20 cellular contexts compared by ENCODE assay signal in the genomic region with DNA sequence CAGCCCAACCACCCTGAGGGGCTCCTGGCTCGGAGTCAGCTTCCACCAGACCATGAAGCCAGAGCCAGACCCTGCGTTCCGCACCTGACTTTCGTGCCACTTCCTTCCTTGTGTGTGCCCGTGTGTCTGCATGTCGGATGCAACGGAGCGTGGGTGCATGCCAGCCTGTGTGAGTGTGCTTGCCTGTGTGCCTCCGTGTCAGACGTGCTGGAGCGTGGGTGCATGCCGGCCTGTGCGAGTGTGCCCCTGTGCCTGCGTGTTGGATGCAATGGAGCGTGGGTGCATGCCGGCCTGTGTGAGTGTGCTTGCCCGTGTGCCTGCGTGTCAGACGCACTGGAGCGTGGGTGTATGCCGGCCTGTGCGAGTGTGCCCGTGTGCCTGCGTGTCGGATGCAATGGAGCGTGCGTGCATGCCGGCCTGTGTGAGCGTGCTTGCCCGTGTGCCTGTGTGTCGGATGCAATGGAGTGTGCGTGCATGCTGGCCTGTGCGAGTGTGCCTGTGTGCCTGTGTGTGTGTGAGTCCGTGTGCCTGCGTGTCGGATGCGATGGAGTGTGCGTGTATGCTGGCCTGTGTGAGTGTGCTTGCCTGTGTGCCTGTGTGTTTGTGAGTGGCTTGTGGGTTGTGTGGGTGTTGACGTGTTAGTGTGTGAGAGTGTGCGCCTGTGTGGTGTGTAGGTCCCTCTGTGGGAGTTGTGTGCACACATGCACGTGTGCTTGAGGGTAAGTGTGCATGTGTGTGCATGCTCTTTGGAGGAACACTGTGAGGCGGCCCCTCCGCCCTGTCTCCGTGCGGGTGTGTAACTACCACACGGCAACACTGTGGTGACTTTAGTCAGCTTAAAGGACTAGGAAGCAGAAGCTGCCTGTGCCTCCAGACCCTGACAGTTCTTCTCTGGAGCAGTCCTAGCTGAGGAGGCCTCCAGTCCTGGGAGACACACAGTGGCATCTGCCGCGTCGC. TPM values are rescaled to one million over a fixed set of nuclear protein-coding genes. Genes with fewer than 3 reads are reported as not detected.
A peak's percentile ranks its signal among the peaks of the same experiment; 100 is the strongest.
DNase-seq lines count a peak whose midpoint lies in the region; ATAC-seq and TF ChIP-seq lines count a peak whose summit lies in the region.
"Had no signal": no experiment of that assay in that cellular context is flagged by ENCODE, and none has a peak within 500 bp of the region (broad histone marks: within the 10 kb centered on the region; RNA-seq: fewer than 3 reads in every experiment).

No MANE protein-coding gene starts in this region.

- H3K4me1 ChIP-seq in RWPE2 (ENCODE audit: insufficient read depth, poor library complexity, severe bottlenecking) (no peaks in the 10 kb centered on the region), psoas muscle (no peaks in the 10 kb centered on the region), sigmoid colon (no peaks in the 10 kb centered on the region), gastrocnemius medialis (no peaks in the 10 kb centered on the region)
- H3K4me1 ChIP-seq: Caco-2, heart right ventricle, SJCRH30 had no signal

- H3K4me3 ChIP-seq in RWPE2 (ENCODE audit: severe bottlenecking) (no peak overlapping the region), psoas muscle (no peak overlapping the region), sigmoid colon (no peak overlapping the region), gastrocnemius medialis (no peak overlapping the region)
- H3K4me3 ChIP-seq: heart right ventricle, SJCRH30 had no signal

- no peak for TF ChIP-seq EP300 in sigmoid colon (IDR thresholded peaks at IDR 0.05)

- intact Hi-C loops in psoas muscle (cut with DNase I) (no loop called here), sigmoid colon (cut with DNase I) (no loop called here), gastrocnemius medialis (cut with DNase I; ENCODE audit: low total_unique reads) (no loop called here)

- ATAC-seq in RWPE2 (ENCODE audit: low read depth) (0 out of 3 replicates have a peak, but pooled peaks have one; percentile 11), psoas muscle (no peak), gastrocnemius medialis (no peak)
- ATAC-seq: activated CD8-positive, alpha-beta T cell treated with anti-CD3 and anti-CD28 coated beads, Interleukin-2, amount 10 ng/mL, durations not matched to agents 7 days and 5 days had no signal

- DNase-seq in D341Med (ENCODE audit: low spot score) (peak; percentile 20), RWPE2 (ENCODE audit: low spot score) (peak; percentile 34), kidney glomerular epithelial cell (lab: John Stamatoyannopoulos, UW) (peak; percentile 28), psoas muscle (peak; percentile 6 to 23), hippocampal formation (lab: John Stamatoyannopoulos, UW) (no peak), sigmoid colon (no peak), gastrocnemius medialis (no peak)
- DNase-seq in stimulated activated CD4-positive, alpha-beta T cell treated with anti-CD3 and anti-CD28 coated beads, Interleukin-2, amount 100 ng/mL, for 48 hours: no peak
- DNase-seq: activated CD8-positive, alpha-beta T cell treated with anti-CD3 and anti-CD28 coated beads, Interleukin-2, amount 10 ng/mL, durations not matched to agents 7 days and 5 days; effector memory CD4-positive, alpha-beta T cell; heart right ventricle; KG1; NCI-H1048; NCI-H524 treated with DMSO at 0.1 percent for 48 hours; SJCRH30; T-helper 2 cell; WERI-Rb-1 had no signal

- WGBS in psoas muscle, 3 donors: 76 to 85% (median 77%) methylated on average over 49 of the region's 49 CpGs
- 84 to 85% methylated on average over 49 of the region's 49 CpGs for WGBS in sigmoid colon, 2 donors

- TF ChIP-seq CTCF in RWPE2 (IDR thresholded peaks at IDR 0.05; ENCODE audit: poor library complexity, severe bottlenecking) (no peak), psoas muscle (IDR thresholded peaks at IDR 0.05) (no peak), sigmoid colon (IDR thresholded peaks at IDR 0.05) (no peak), gastrocnemius medialis (IDR thresholded peaks at IDR 0.05 in 4 of 5, conservative IDR thresholded peaks at IDR 0.05 in 1 of 5) (no peak)

- TF ChIP-seq POLR2A in sigmoid colon (IDR thresholded peaks at IDR 0.05) (no peak), gastrocnemius medialis (IDR thresholded peaks at IDR 0.05) (no peak)

- H3K27me3 ChIP-seq in RWPE2 (ENCODE audit: insufficient read depth, poor library complexity, severe bottlenecking): no peaks in the 10 kb centered on the region
- peaks cover 0 to 3% (median 0%) of the 10 kb centered on the region in 3 donors for H3K27me3 ChIP-seq in psoas muscle (ENCODE audit: insufficient read depth in 3 of 3, low read length in 2 of 3)
- peaks cover 0 to 5% (median 2%) of the 10 kb centered on the region in 3 donors for H3K27me3 ChIP-seq in sigmoid colon
- no peaks in the 10 kb centered on the region for H3K27me3 ChIP-seq in gastrocnemius medialis
- H3K27me3 ChIP-seq: neutrophil, SJCRH30 had no signal

- H3K27ac ChIP-seq in RWPE2 (ENCODE audit: poor library complexity, severe bottlenecking): no peak overlapping the region
- H3K27ac ChIP-seq in psoas muscle: no peak overlapping the region
- H3K27ac ChIP-seq in sigmoid colon: no peak overlapping the region
- H3K27ac ChIP-seq in gastrocnemius medialis: no peak overlapping the region
- H3K27ac ChIP-seq: heart right ventricle, neutrophil, SJCRH30, WERI-Rb-1 had no signal

- H3K36me3 ChIP-seq in RWPE2 (ENCODE audit: low read depth): no peaks in the 10 kb centered on the region
- H3K36me3 ChIP-seq in psoas muscle (ENCODE audit: insufficient read depth in 1 of 2, low read depth in 1 of 2): no peaks in the 10 kb centered on the region
- no peaks in the 10 kb centered on the region for H3K36me3 ChIP-seq in sigmoid colon
- H3K36me3 ChIP-seq in gastrocnemius medialis: no peaks in the 10 kb centered on the region
- H3K36me3 ChIP-seq: heart right ventricle, neutrophil, SJCRH30, WERI-Rb-1 had no signal

- in situ Hi-C loops in gastrocnemius medialis (cut with MboI; ENCODE audit: low sequenced_read_pairs in 4 of 4): no loop called here

- no peaks in the 10 kb centered on the region for H3K9me3 ChIP-seq in RWPE2 (ENCODE audit: severe bottlenecking)
- H3K9me3 ChIP-seq in psoas muscle: no peaks in the 10 kb centered on the region
- H3K9me3 ChIP-seq in sigmoid colon: no peaks in the 10 kb centered on the region
- H3K9me3 ChIP-seq in gastrocnemius medialis: no peaks in the 10 kb centered on the region
- H3K9me3 ChIP-seq: heart right ventricle, neutrophil, SJCRH30 had no signal

RNA-seq across cellular contexts. Expression of a gene that starts 28.0 kb away (rescaled TPM):
- total RNA-seq in psoas muscle (under 1 TPM in 1 of 4 donors, not detected in 3; 0.10 TPM), sigmoid colon (1 to 10 TPM in 1 of 4 donors, under 1 TPM in 3; 0.16 to 1.9 (median 0.52) TPM), gastrocnemius medialis (under 1 TPM in 2 of 4 donors, not detected in 2; 0.04 to 0.13 TPM)
- polyA plus RNA-seq in psoas muscle (under 1 TPM in 2 of 3 donors, not detected in 1; under 0.01 to 0.01 TPM), sigmoid colon (under 1 TPM in 2 of 3 donors, not detected in 1; under 0.01 to 0.15 TPM)

RNA-seq across cellular contexts. Expression of a gene that starts 44.3 kb away (rescaled TPM):
- total RNA-seq in psoas muscle (under 1 TPM in 3 of 4 donors, not detected in 1; 0.06 to 0.84 (median 0.44) TPM), sigmoid colon (under 1 TPM in 3 of 4 donors, not detected in 1; under 0.01 to 0.28 (median 0.14) TPM), gastrocnemius medialis (not detected)
- polyA plus RNA-seq in psoas muscle (under 1 TPM in 2 of 3 donors, not detected in 1; 0.05 to 0.08 TPM), sigmoid colon (under 1 TPM in 1 of 3 donors, not detected in 2; 0.03 TPM)
- total RNA-seq: activated CD8-positive, alpha-beta T cell treated with anti-CD3 and anti-CD28 coated beads, Interleukin-2, amount 10 ng/mL, durations not matched to agents 7 days and 5 days; activated T-helper 1 cell treated with anti-CD3 and anti-CD28 coated beads, Interleukin-12 subunit alpha, Interleukin-12 subunit beta, Interleukin-2, Interleukin-4 antibody, amounts not matched to agents 30 ng/mL and 10 ng/mL and 1 ng/mL, durations not matched to agents 14 hours and 24 hours and 36 hours; Caco-2 had no signal

Comparison
In these comparisons a context has a peak if more than half of its experiments do, and no peak if none do; other contexts are left out.
1. DNase-seq: peak in D341Med (single experiment), RWPE2 (single experiment), kidney glomerular epithelial cell (single experiment) and psoas muscle (2 of 2); none in hippocampal formation (0 of 2), sigmoid colon (single experiment), gastrocnemius medialis (0 of 2) and stimulated activated CD4-positive, alpha-beta T cell treated with anti-CD3 and anti-CD28 coated beads, Interleukin-2, amount 100 ng/mL, for 48 hours (0 of 2).